13 cellular contexts compared by ENCODE assay signal in genomic region chr6:143620461-143620860, GRCh38. TPM values are rescaled to one million over a fixed set of nuclear protein-coding genes. Genes with fewer than 3 reads are reported as not detected.
A peak's percentile ranks its signal among the peaks of the same experiment; 100 is the strongest.
DNase-seq lines count a peak whose midpoint lies in the region; ATAC-seq and TF ChIP-seq lines count a peak whose summit lies in the region.
"Had no signal": no experiment of that assay in that cellular context is flagged by ENCODE, and none has a peak within 500 bp of the region (broad histone marks: within the 10 kb centered on the region; RNA-seq: fewer than 3 reads in every experiment).

No MANE protein-coding gene starts in this region.

- POLR2A ChIA-PET in IMR-90 (lab: Charles Lee; ENCODE audit: unreplicated experiment): no interaction called here

- no peak overlapping the region for H3K56ac ChIP-seq in IMR-90 (ENCODE audit: extremely low read depth, insufficient read depth, low read length)

- no peaks in the 10 kb centered on the region for H4K20me1 ChIP-seq in IMR-90 (ENCODE audit: insufficient read depth, low read length)

- H3K4me3 ChIP-seq in IMR-90 (ENCODE audit: insufficient read depth, low read depth, low read length) (no peak overlapping the region), adipocyte (ENCODE audit: low read length) (no peak overlapping the region), dorsolateral prefrontal cortex (no peak overlapping the region)
- H3K4me3 ChIP-seq: thoracic aorta had no signal

- no peak overlapping the region for H3K23ac ChIP-seq in IMR-90 (ENCODE audit: low read depth, low read length)

- dilution Hi-C loops in IMR-90 (cut with HindIII; ENCODE audit: low sequenced_read_pairs, unreplicated experiment): no loop called here

- no peak overlapping the region for H4K5ac ChIP-seq in IMR-90 (ENCODE audit: low read depth, low read length)

- H4K91ac ChIP-seq in IMR-90 (ENCODE audit: insufficient read depth, low read depth, low read length): no peak overlapping the region

- WGBS in IMR-90 (ENCODE audit: extremely low coverage in 2 of 2, insufficient read length in 1 of 2), 2 experiments: no CpG with 5 or more reads among the region's 3 CpGs

- H3K79me1 ChIP-seq in IMR-90 (ENCODE audit: low read depth in 1 of 2, low read length in 2 of 2): peaks cover 3 to 10% of the 10 kb centered on the region in 2 experiments; a peak in 1 of 4 replicates

- no peak overlapping the region for H4K8ac ChIP-seq in IMR-90 (ENCODE audit: low read depth in 2 of 2, low read length in 2 of 2)

- no peak overlapping the region for H3K18ac ChIP-seq in IMR-90 (ENCODE audit: low read depth, low read length)

- in situ Hi-C loops in IMR-90 (cut with MboI; ENCODE audit: low sequenced_read_pairs): no loop called here

- no peak overlapping the region for H2AFZ ChIP-seq in IMR-90 (replicated peaks; ENCODE audit: low read length, poor library complexity)

- H3K4ac ChIP-seq in IMR-90 (ENCODE audit: low read depth, low read length): no peak overlapping the region

- H2AK9ac ChIP-seq in IMR-90 (replicated peaks; ENCODE audit: low read depth, low read length, poor library complexity): no peak overlapping the region

- no peak for TF ChIP-seq CTCF in IMR-90 (conservative IDR thresholded peaks at IDR 0.05; ENCODE audit: low read depth, low read length)
- TF ChIP-seq CTCF in dorsolateral prefrontal cortex (IDR thresholded peaks at IDR 0.05 in 54 of 56, conservative IDR thresholded peaks at IDR 0.05 in 2 of 56; ENCODE audit: low read depth in 1 of 56, partially characterized antibody in 56 of 56): no peak

- no peaks in the 10 kb centered on the region for H3K9me3 ChIP-seq in IMR-90 (ENCODE audit: control insufficient read depth, insufficient read depth, low read length)
- H3K9me3 ChIP-seq in adipocyte (ENCODE audit: control insufficient read depth, low read length): no peaks in the 10 kb centered on the region
- H3K9me3 ChIP-seq: thoracic aorta had no signal

- H3K4me2 ChIP-seq in IMR-90 (ENCODE audit: low read depth, low read length): peak overlapping the region; percentile 63; the same call in 1 of the 2 replicates

- H2AK5ac ChIP-seq in IMR-90 (ENCODE audit: low read depth, low read length): no peak overlapping the region

- ATAC-seq in IMR-90 (ENCODE audit: low read depth): peak; percentile 40
- ATAC-seq in HG03196 (IDR thresholded peaks at IDR 0.05; ENCODE audit: unreplicated experiment): no peak
- ATAC-seq in stimulated activated naive CD8-positive, alpha-beta T cell treated with anti-CD3 and anti-CD28 coated beads, Interleukin-15, Interleukin-2, amounts not matched to agents 100 U/mL and 50 U/mL, for 24 hours: no peak

- H2BK20ac ChIP-seq in IMR-90 (ENCODE audit: low read depth, low read length): no peak overlapping the region

- no peaks in the 10 kb centered on the region for H3K27me3 ChIP-seq in IMR-90 (ENCODE audit: control insufficient read depth, insufficient read depth, low read length)
- H3K27me3 ChIP-seq in adipocyte (replicated peaks; ENCODE audit: control insufficient read depth, insufficient read depth, low read length): no peaks in the 10 kb centered on the region
- no peaks in the 10 kb centered on the region for H3K27me3 ChIP-seq in dorsolateral prefrontal cortex

- no peak overlapping the region for H3K14ac ChIP-seq in IMR-90 (replicated peaks; ENCODE audit: low read depth, low read length)

- H3K27ac ChIP-seq in IMR-90 (ENCODE audit: insufficient read depth, low read length) (no peak overlapping the region), dorsolateral prefrontal cortex (peak overlapping the region in 1 of 59 donors; percentile 25)
- H3K27ac ChIP-seq: epithelial cell of prostate had no signal

- TF ChIP-seq RAD21 in IMR-90 (IDR thresholded peaks at IDR 0.05; ENCODE audit: low read length): no peak

- H3K9ac ChIP-seq in IMR-90 (ENCODE audit: low read depth, low read length) (no peak overlapping the region), adipocyte (ENCODE audit: low read length) (no peak overlapping the region)

- CTCF ChIA-PET in IMR-90 (lab: Yijun Ruan, JAX): interaction anchor here (0.6 kb wide), 1 partner anchor 635 kb away, joined by 4 read pairs; no protein-coding TSS in a partner anchor

- peaks cover 12% of the 10 kb centered on the region for H3K9me1 ChIP-seq in IMR-90 (ENCODE audit: insufficient read depth, low read length)

- TF ChIP-seq POLR2A in IMR-90 (IDR thresholded peaks at IDR 0.05; ENCODE audit: low read depth, low read length): no peak

- no peak overlapping the region for H2BK15ac ChIP-seq in IMR-90 (ENCODE audit: low read depth, low read length)

- DNase-seq in CD1c-positive myeloid dendritic cell (ENCODE audit: extremely low spot score) (peak; percentile 10), IMR-90 (peak; percentile 47), adipocyte (ENCODE audit: low read depth) (peak; percentile 67), lung microvascular endothelial cell (ENCODE audit: low read depth in 2 of 2) (peak; percentile 8 to 24), dorsolateral prefrontal cortex (no peak), OCI-M1 (lab: John Stamatoyannopoulos, UW) (no peak)
- DNase-seq in stimulated activated naive CD8-positive, alpha-beta T cell treated with anti-CD3 and anti-CD28 coated beads, Interleukin-15, Interleukin-2, amounts not matched to agents 100 U/mL and 50 U/mL, for 24 hours: no peak
- DNase-seq: activated CD8-positive, alpha-beta memory T cell treated with anti-CD3 and anti-CD28 coated beads, Interleukin-2, amount 50 U/mL, for 48 hours; activated naive CD8-positive, alpha-beta T cell treated with anti-CD3 and anti-CD28 coated beads for 36 hours; DMS53 had no signal

- peaks cover 15% of the 10 kb centered on the region for H3K4me1 ChIP-seq in IMR-90 (ENCODE audit: control insufficient read depth, insufficient read depth, low read length)
- peaks cover 5% of the 10 kb centered on the region for H3K4me1 ChIP-seq in adipocyte (ENCODE audit: control insufficient read depth, insufficient read depth, low read length)

- no TSS peak for BruUV-seq in IMR-90 (replicated peaks; lab: Mats Ljungman, UMichigan)

- no peak overlapping the region for H2BK5ac ChIP-seq in IMR-90 (ENCODE audit: low read depth, low read length, poor library complexity, severe bottlenecking)

- H3K36me3 ChIP-seq in IMR-90 (ENCODE audit: control insufficient read depth, insufficient read depth, low read length): no peaks in the 10 kb centered on the region
- H3K36me3 ChIP-seq in adipocyte (ENCODE audit: control insufficient read depth, insufficient read depth, low read length, severe bottlenecking): no peaks in the 10 kb centered on the region
- H3K36me3 ChIP-seq: thoracic aorta had no signal

- no peak overlapping the region for H2BK120ac ChIP-seq in IMR-90 (ENCODE audit: low read depth, low read length)

- intact Hi-C loops in IMR-90 (cut with micrococcal nuclease): no loop called here
- intact Hi-C loops in dorsolateral prefrontal cortex (cut with DNase I): no loop called here

TF ChIP-seq in IMR-90, 13 proteins besides CTCF, POLR2A, EP300 and RAD21:
- TF ChIP-seq CEBPB (IDR thresholded peaks at IDR 0.05; ENCODE audit: low read depth, low read length) (no peak), CHD1 (IDR thresholded peaks at IDR 0.05; ENCODE audit: low read depth, low read length) (no peak), NFE2L2 (IDR thresholded peaks at IDR 0.05; ENCODE audit: low read depth, low read length) (no peak), MAZ (IDR thresholded peaks at IDR 0.05; ENCODE audit: borderline replicate concordance, low read depth, low read length) (no peak), RFX5 (IDR thresholded peaks at IDR 0.05; ENCODE audit: low read depth, low read length) (no peak), SMC3 (IDR thresholded peaks at IDR 0.05; ENCODE audit: low read depth, low read length) (no peak), RCOR1 (IDR thresholded peaks at IDR 0.05; ENCODE audit: insufficient replicate concordance, low read length) (no peak), BHLHE40 (IDR thresholded peaks at IDR 0.05; ENCODE audit: low read depth, low read length) (no peak), MXI1 (IDR thresholded peaks at IDR 0.05; ENCODE audit: borderline replicate concordance, low read depth, low read length) (no peak), ELK1 (IDR thresholded peaks at IDR 0.05; ENCODE audit: borderline replicate concordance, low read depth, low read length) (no peak), FOS (IDR thresholded peaks at IDR 0.05; ENCODE audit: low read depth, low read length) (no peak), USF2 (IDR thresholded peaks at IDR 0.05; ENCODE audit: low read depth, low read length) (no peak), MAFK (IDR thresholded peaks at IDR 0.05; ENCODE audit: low read depth, low read length) (no peak)

RNA-seq across cellular contexts. Expression of gene PHACTR2, which starts 57.3 kb away (rescaled TPM):
- total RNA-seq in IMR-90 (2012; rRNA removed) (74.2 and 76.9 TPM in 2 replicates), lung microvascular endothelial cell (145 and 207 TPM in 2 replicates), dorsolateral prefrontal cortex (10 to 100 TPM; 12.5 to 72.4 (median 29.8) TPM)
- polyA plus RNA-seq in IMR-90 (2012; rRNA removed): 12.7 and 14.5 TPM in 2 replicates
- polyA plus RNA-seq in IMR-90 (2012; cell fraction: cytosol; rRNA removed): 3.5 and 4.2 TPM in 2 replicates
- 4.6 and 15.0 TPM in 2 replicates for polyA plus RNA-seq in IMR-90 (2012; cell fraction: nucleus; rRNA removed; ENCODE audit: low replicate concordance)

Comparison
In these comparisons a context has a peak if more than half of its experiments do, and no peak if none do; other contexts are left out.
1. DNase-seq: peak in CD1c-positive myeloid dendritic cell (single experiment), IMR-90 (single experiment), adipocyte (single experiment) and lung microvascular endothelial cell (2 of 2); none in dorsolateral prefrontal cortex (0 of 10), OCI-M1 (single experiment) and stimulated activated naive CD8-positive, alpha-beta T cell treated with anti-CD3 and anti-CD28 coated beads, Interleukin-15, Interleukin-2, amounts not matched to agents 100 U/mL and 50 U/mL, for 24 hours (single experiment).